ENCODE assay signal across 1 cellular context in the genomic region with DNA sequence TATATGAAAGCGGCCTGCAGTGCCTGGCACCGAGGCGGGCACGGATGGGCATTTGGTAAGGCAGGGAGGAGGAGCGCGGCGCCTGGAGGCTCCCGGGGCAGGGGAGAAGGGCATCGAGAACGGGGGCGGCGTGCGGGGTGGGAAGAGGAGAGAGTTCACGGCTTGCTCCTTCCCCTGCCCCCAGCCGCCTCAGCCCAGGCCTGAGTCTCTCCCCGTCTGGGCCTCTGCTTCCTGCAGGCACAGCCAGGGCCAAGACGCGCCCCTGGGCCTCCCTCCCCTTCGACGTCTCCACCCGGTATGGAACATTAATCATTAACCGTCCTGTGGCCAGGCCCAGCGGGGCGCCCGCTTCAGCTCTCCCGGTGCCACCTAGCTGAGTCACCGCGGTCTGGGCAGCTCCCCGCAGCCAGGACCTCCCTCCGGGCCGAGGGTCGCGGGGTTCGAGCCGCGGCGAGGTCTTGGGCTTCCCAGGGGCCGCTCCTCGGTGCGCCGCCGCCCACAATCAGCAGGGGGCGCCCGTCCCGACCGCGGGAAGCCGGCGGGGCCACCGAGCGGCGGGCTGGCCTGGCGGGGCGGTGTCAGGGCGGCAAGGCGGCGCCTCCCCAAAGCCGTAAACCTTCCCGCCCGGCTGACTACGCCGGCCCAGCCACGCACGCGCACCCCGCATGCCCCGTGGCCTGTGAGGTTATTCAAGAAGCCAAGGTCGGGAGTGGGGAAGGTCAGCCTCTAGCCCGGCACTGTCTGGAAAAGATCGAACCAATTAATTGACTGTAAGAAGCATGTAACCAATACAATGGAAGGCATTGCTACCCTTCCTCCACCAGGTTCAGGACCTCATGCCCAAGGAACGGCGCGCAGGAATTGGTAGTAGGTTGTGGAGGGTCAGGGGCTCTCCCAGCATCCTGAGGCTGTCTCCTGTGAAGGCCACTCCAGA.
TF ChIP-seq lines count a peak whose summit lies in the region.

No MANE protein-coding gene starts in this region.

TF ChIP-seq in WTC11, 78 proteins besides CTCF, POLR2A, EP300 and RAD21 (continued from another document):
- TF ChIP-seq, protein P1, sequence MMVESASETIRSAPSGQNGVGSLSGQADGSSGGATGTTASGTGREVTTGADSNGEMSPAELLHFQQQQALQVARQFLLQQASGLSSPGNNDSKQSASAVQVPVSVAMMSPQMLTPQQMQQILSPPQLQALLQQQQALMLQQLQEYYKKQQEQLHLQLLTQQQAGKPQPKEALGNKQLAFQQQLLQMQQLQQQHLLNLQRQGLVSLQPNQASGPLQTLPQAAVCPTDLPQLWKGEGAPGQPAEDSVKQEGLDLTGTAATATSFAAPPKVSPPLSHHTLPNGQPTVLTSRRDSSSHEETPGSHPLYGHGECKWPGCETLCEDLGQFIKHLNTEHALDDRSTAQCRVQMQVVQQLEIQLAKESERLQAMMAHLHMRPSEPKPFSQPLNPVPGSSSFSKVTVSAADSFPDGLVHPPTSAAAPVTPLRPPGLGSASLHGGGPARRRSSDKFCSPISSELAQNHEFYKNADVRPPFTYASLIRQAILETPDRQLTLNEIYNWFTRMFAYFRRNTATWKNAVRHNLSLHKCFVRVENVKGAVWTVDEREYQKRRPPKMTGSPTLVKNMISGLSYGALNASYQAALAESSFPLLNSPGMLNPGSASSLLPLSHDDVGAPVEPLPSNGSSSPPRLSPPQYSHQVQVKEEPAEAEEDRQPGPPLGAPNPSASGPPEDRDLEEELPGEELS (CRISPR knock-in tag; IDR thresholded peaks at IDR 0.05) = peak; percentile 78; the same call in 1 of the 2 replicates
- no peak for TF ChIP-seq IRF2 (CRISPR knock-in tag; IDR thresholded peaks at IDR 0.05; ENCODE audit: borderline replicate concordance, low read depth)
- TF ChIP-seq, protein P2, sequence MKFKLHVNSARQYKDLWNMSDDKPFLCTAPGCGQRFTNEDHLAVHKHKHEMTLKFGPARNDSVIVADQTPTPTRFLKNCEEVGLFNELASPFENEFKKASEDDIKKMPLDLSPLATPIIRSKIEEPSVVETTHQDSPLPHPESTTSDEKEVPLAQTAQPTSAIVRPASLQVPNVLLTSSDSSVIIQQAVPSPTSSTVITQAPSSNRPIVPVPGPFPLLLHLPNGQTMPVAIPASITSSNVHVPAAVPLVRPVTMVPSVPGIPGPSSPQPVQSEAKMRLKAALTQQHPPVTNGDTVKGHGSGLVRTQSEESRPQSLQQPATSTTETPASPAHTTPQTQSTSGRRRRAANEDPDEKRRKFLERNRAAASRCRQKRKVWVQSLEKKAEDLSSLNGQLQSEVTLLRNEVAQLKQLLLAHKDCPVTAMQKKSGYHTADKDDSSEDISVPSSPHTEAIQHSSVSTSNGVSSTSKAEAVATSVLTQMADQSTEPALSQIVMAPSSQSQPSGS (CRISPR knock-in tag; IDR thresholded peaks at IDR 0.05; ENCODE audit: borderline replicate concordance, low read depth) = no peak
- TF ChIP-seq, protein P3, sequence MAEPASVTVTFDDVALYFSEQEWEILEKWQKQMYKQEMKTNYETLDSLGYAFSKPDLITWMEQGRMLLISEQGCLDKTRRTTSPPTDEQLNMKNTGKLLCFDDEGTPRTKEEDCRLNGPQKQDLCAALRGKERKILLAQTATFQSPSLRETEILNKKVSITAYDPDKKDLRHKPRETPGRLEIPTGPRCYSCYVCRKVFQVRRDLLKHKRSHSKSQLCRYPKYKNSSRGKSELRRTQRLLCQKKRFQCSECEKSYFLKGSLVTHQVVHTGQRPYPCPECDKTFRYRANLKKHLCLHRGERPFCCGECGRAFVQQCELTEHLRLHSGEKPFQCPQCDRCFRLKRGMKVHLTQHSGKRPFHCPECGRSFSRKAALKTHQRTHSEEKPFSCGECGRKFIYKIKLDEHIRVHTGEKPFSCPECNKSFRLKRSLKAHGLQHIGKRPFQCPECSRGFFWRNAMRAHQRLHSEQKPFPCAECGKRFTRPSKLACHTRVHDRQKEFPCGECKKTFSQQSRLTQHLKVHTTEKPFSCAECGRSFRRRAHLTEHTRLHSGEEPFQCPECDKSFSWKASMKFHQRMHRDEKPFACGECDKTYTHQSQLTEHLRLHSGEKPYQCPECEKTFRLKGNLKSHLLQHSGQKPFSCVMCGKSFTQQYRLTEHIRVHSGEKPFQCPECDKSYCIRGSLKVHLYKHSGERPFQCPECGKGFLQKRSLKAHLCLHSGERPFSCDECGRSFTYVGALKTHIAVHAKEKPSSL (CRISPR knock-in tag; conservative IDR thresholded peaks at IDR 0.05) = no peak
- TF ChIP-seq, protein P4, sequence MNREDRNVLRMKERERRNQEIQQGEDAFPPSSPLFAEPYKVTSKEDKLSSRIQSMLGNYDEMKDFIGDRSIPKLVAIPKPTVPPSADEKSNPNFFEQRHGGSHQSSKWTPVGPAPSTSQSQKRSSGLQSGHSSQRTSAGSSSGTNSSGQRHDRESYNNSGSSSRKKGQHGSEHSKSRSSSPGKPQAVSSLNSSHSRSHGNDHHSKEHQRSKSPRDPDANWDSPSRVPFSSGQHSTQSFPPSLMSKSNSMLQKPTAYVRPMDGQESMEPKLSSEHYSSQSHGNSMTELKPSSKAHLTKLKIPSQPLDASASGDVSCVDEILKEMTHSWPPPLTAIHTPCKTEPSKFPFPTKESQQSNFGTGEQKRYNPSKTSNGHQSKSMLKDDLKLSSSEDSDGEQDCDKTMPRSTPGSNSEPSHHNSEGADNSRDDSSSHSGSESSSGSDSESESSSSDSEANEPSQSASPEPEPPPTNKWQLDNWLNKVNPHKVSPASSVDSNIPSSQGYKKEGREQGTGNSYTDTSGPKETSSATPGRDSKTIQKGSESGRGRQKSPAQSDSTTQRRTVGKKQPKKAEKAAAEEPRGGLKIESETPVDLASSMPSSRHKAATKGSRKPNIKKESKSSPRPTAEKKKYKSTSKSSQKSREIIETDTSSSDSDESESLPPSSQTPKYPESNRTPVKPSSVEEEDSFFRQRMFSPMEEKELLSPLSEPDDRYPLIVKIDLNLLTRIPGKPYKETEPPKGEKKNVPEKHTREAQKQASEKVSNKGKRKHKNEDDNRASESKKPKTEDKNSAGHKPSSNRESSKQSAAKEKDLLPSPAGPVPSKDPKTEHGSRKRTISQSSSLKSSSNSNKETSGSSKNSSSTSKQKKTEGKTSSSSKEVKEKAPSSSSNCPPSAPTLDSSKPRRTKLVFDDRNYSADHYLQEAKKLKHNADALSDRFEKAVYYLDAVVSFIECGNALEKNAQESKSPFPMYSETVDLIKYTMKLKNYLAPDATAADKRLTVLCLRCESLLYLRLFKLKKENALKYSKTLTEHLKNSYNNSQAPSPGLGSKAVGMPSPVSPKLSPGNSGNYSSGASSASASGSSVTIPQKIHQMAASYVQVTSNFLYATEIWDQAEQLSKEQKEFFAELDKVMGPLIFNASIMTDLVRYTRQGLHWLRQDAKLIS (CRISPR knock-in tag; IDR thresholded peaks at IDR 0.05; ENCODE audit: borderline replicate concordance) = no peak
- TF ChIP-seq CBFB (CRISPR knock-in tag; IDR thresholded peaks at IDR 0.05; ENCODE audit: low read depth) = no peak
- TF ChIP-seq, protein P5, sequence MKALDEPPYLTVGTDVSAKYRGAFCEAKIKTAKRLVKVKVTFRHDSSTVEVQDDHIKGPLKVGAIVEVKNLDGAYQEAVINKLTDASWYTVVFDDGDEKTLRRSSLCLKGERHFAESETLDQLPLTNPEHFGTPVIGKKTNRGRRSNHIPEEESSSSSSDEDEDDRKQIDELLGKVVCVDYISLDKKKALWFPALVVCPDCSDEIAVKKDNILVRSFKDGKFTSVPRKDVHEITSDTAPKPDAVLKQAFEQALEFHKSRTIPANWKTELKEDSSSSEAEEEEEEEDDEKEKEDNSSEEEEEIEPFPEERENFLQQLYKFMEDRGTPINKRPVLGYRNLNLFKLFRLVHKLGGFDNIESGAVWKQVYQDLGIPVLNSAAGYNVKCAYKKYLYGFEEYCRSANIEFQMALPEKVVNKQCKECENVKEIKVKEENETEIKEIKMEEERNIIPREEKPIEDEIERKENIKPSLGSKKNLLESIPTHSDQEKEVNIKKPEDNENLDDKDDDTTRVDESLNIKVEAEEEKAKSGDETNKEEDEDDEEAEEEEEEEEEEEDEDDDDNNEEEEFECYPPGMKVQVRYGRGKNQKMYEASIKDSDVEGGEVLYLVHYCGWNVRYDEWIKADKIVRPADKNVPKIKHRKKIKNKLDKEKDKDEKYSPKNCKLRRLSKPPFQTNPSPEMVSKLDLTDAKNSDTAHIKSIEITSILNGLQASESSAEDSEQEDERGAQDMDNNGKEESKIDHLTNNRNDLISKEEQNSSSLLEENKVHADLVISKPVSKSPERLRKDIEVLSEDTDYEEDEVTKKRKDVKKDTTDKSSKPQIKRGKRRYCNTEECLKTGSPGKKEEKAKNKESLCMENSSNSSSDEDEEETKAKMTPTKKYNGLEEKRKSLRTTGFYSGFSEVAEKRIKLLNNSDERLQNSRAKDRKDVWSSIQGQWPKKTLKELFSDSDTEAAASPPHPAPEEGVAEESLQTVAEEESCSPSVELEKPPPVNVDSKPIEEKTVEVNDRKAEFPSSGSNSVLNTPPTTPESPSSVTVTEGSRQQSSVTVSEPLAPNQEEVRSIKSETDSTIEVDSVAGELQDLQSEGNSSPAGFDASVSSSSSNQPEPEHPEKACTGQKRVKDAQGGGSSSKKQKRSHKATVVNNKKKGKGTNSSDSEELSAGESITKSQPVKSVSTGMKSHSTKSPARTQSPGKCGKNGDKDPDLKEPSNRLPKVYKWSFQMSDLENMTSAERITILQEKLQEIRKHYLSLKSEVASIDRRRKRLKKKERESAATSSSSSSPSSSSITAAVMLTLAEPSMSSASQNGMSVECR (CRISPR knock-in tag; IDR thresholded peaks at IDR 0.05; ENCODE audit: borderline replicate concordance) = no peak
- TF ChIP-seq NR3C1 (CRISPR knock-in tag; conservative IDR thresholded peaks at IDR 0.05; ENCODE audit: low read depth) = no peak
- TF ChIP-seq KAT7 (CRISPR knock-in tag; IDR thresholded peaks at IDR 0.05; ENCODE audit: borderline replicate concordance) = no peak
- TF ChIP-seq ETV6 (CRISPR knock-in tag; IDR thresholded peaks at IDR 0.05) = peak; percentile 85; the same call in 1 of the 2 replicates
- TF ChIP-seq, protein P6, sequence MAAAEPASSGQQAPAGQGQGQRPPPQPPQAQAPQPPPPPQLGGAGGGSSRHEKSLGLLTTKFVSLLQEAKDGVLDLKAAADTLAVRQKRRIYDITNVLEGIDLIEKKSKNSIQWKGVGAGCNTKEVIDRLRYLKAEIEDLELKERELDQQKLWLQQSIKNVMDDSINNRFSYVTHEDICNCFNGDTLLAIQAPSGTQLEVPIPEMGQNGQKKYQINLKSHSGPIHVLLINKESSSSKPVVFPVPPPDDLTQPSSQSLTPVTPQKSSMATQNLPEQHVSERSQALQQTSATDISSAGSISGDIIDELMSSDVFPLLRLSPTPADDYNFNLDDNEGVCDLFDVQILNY (CRISPR knock-in tag; IDR thresholded peaks at IDR 0.05) = peak; percentile 97
- TF ChIP-seq, protein P7, sequence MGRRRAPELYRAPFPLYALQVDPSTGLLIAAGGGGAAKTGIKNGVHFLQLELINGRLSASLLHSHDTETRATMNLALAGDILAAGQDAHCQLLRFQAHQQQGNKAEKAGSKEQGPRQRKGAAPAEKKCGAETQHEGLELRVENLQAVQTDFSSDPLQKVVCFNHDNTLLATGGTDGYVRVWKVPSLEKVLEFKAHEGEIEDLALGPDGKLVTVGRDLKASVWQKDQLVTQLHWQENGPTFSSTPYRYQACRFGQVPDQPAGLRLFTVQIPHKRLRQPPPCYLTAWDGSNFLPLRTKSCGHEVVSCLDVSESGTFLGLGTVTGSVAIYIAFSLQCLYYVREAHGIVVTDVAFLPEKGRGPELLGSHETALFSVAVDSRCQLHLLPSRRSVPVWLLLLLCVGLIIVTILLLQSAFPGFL (CRISPR knock-in tag; IDR thresholded peaks at IDR 0.05; ENCODE audit: borderline replicate concordance) = no peak
- TF ChIP-seq CREM (CRISPR knock-in tag; IDR thresholded peaks at IDR 0.05) = 0 out of 2 replicates have a peak, but pooled peaks have one; percentile 28
